Comparison of ENCODE assay signal across 1 cellular context in the genomic region with DNA sequence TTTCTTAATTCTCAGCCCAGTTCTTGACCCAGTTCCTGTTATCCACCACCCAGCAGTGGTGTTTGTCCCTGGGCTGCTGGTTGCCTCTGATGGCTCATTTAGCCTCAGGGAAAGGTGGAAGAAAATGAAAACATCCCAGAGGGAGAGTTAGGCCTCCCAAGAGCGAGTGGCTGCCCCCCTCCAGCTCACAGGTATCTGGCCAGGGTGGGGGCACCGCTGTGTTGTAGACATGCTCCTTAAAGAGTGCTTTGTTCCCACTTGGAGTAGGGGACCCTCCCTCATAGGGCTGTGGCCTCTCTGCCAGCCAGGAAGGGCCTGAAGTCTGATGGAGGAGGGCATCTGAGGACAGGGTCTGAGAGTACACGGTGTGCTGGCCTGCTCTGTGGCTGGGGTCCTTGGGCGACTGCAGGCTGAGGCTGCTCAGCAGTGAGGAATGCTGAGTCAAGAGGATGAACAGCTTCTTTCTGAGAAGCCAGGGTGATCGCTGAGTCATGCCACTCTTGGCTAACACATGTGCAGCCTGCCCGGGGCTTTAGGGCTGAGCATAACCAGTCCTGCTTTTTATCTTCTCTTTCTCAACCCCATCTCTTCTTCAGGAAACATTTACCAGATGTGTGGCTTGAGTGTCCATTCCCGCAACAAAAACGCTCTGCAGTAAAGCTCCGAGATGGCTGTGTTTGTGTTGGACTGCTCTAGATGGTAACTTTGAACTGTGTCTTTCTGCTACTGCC.
TF ChIP-seq lines count a peak whose summit lies in the region.

No MANE protein-coding gene starts in this region.

TF ChIP-seq in H1, 55 proteins besides CTCF, POLR2A, EP300 and RAD21:
- TF ChIP-seq BACH1 (IDR thresholded peaks at IDR 0.05; ENCODE audit: low read length) = peak; percentile 99
- TF ChIP-seq MAFK (IDR thresholded peaks at IDR 0.05; ENCODE audit: low read depth, low read length) = peak; percentile 91
- no peak for TF ChIP-seq HDAC2 (IDR thresholded peaks at IDR 0.05; ENCODE audit: borderline replicate concordance in 1 of 2, low read depth in 2 of 2, low read length in 2 of 2)
TF ChIP-seq in H1: peak in this region for 2.
